ENCODE assay signal across 2 cellular contexts in genomic region chr10:18087398-18087797, GRCh38.
TF ChIP-seq lines count a peak whose summit lies in the region.

No MANE protein-coding gene starts in this region.

TF ChIP-seq in IMR-90, 13 proteins besides CTCF, POLR2A, EP300 and RAD21:
- TF ChIP-seq CHD1 (IDR thresholded peaks at IDR 0.05; ENCODE audit: low read depth, low read length) (no peak), RCOR1 (IDR thresholded peaks at IDR 0.05; ENCODE audit: insufficient replicate concordance, low read length) (no peak), FOS (IDR thresholded peaks at IDR 0.05; ENCODE audit: low read depth, low read length) (no peak), NFE2L2 (IDR thresholded peaks at IDR 0.05; ENCODE audit: low read depth, low read length) (no peak), RFX5 (IDR thresholded peaks at IDR 0.05; ENCODE audit: low read depth, low read length) (no peak), BHLHE40 (IDR thresholded peaks at IDR 0.05; ENCODE audit: low read depth, low read length) (no peak), SMC3 (IDR thresholded peaks at IDR 0.05; ENCODE audit: low read depth, low read length) (no peak), CEBPB (IDR thresholded peaks at IDR 0.05; ENCODE audit: low read depth, low read length) (no peak), MAFK (IDR thresholded peaks at IDR 0.05; ENCODE audit: low read depth, low read length) (no peak), MAZ (IDR thresholded peaks at IDR 0.05; ENCODE audit: borderline replicate concordance, low read depth, low read length) (no peak), MXI1 (IDR thresholded peaks at IDR 0.05; ENCODE audit: borderline replicate concordance, low read depth, low read length) (no peak)
- TF ChIP-seq, protein P1, sequence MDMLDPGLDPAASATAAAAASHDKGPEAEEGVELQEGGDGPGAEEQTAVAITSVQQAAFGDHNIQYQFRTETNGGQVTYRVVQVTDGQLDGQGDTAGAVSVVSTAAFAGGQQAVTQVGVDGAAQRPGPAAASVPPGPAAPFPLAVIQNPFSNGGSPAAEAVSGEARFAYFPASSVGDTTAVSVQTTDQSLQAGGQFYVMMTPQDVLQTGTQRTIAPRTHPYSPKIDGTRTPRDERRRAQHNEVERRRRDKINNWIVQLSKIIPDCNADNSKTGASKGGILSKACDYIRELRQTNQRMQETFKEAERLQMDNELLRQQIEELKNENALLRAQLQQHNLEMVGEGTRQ (IDR thresholded peaks at IDR 0.05; ENCODE audit: low read depth, low read length): no peak
- TF ChIP-seq, protein P2, sequence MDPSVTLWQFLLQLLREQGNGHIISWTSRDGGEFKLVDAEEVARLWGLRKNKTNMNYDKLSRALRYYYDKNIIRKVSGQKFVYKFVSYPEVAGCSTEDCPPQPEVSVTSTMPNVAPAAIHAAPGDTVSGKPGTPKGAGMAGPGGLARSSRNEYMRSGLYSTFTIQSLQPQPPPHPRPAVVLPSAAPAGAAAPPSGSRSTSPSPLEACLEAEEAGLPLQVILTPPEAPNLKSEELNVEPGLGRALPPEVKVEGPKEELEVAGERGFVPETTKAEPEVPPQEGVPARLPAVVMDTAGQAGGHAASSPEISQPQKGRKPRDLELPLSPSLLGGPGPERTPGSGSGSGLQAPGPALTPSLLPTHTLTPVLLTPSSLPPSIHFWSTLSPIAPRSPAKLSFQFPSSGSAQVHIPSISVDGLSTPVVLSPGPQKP (IDR thresholded peaks at IDR 0.05; ENCODE audit: borderline replicate concordance, low read depth, low read length): no peak

TF ChIP-seq in H1, 55 proteins besides CTCF, POLR2A, EP300 and RAD21:
- no peak for TF ChIP-seq SIRT6 (IDR thresholded peaks at IDR 0.05; ENCODE audit: low read length)
- TF ChIP-seq, protein P3, sequence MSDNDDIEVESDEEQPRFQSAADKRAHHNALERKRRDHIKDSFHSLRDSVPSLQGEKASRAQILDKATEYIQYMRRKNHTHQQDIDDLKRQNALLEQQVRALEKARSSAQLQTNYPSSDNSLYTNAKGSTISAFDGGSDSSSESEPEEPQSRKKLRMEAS (IDR thresholded peaks at IDR 0.05): no peak
- TF ChIP-seq, protein P4, sequence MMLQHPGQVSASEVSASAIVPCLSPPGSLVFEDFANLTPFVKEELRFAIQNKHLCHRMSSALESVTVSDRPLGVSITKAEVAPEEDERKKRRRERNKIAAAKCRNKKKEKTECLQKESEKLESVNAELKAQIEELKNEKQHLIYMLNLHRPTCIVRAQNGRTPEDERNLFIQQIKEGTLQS (IDR thresholded peaks at IDR 0.05; ENCODE audit: insufficient read depth, low read depth, low read length): no peak
- no peak for TF ChIP-seq EZH2 (IDR thresholded peaks at IDR 0.05; ENCODE audit: low read depth, low read length, severe bottlenecking)
- no peak for TF ChIP-seq SP2 (IDR thresholded peaks at IDR 0.05; ENCODE audit: low read length)
- TF ChIP-seq JUN (IDR thresholded peaks at IDR 0.05; ENCODE audit: low read depth, low read length): no peak
- no peak for TF ChIP-seq HDAC6 (IDR thresholded peaks at IDR 0.05; ENCODE audit: low read depth, low read length)
- no peak for TF ChIP-seq HDAC2 (IDR thresholded peaks at IDR 0.05; ENCODE audit: borderline replicate concordance in 1 of 2, low read depth in 2 of 2, low read length in 2 of 2)
- TF ChIP-seq SP1 (IDR thresholded peaks at IDR 0.05; ENCODE audit: low read depth, low read length): no peak
- TF ChIP-seq RNF2 (IDR thresholded peaks at IDR 0.05; ENCODE audit: borderline replicate concordance, low read depth, low read length, missing control alignments, poor library complexity, severe bottlenecking): no peak
- TF ChIP-seq NANOG (IDR thresholded peaks at IDR 0.05; ENCODE audit: insufficient read depth, low read depth, low read length, poor library complexity, severe bottlenecking): no peak
